In the genomic region with DNA sequence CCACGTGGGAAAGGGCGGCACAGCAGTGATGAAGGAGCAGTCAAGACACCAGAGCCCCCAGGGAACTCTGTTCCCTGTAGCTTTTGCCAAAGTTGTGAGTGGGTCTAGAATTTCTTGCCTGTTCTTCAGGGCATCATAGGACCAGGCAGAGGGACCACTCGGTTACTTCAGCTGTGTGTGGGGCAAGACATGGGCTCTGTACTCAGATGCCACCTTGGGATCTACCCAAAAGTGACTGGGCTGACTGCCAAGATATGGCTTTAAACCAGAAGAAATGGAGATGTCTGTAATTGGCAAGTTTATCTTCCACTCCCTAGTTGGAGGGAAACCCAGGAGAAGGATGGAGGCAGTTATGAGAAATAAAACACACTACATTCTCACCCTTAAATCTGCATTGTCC, we compare ENCODE assay signal across 30 cellular contexts. TPM values are rescaled to one million over a fixed set of nuclear protein-coding genes. Genes with fewer than 3 reads are reported as not detected.
"Had no signal": no experiment of that assay in that cellular context is flagged by ENCODE, and none has a peak within 500 bp of the region (broad histone marks: within the 10 kb centered on the region; RNA-seq: fewer than 3 reads in every experiment).

No MANE protein-coding gene starts in this region.

- H3K4me1 ChIP-seq: colonic mucosa had no signal

- DNase-seq: activated CD4-positive, alpha-beta memory T cell treated with anti-CD3 and anti-CD28 coated beads for 36 hours; activated CD4-positive, alpha-beta T cell treated with anti-CD3 and anti-CD28 coated beads for 36 hours; activated CD4-positive, alpha-beta T cell treated with anti-CD3 and anti-CD28 coated beads, Interleukin-2, amount 10 ng/mL, durations not matched to agents 24 days and 14 days; activated CD4-positive, CD25-positive, alpha-beta regulatory T cell; activated CD4-positive, CD25-positive, alpha-beta regulatory T cell treated with anti-CD3 and anti-CD28 coated beads, Interleukin-2, amount 50 U/mL, for 72 hours; activated CD8-positive, alpha-beta memory T cell treated with anti-CD3 and anti-CD28 coated beads, Interleukin-2, amount 10 ng/mL, durations not matched to agents 7 days and 5 days; activated CD8-positive, alpha-beta memory T cell treated with anti-CD3 and anti-CD28 coated beads, Interleukin-2, amount 50 U/mL, for 4 hours; activated CD8-positive, alpha-beta T cell treated with anti-CD3 and anti-CD28 coated beads, Interleukin-2, amount 10 ng/mL, durations not matched to agents 7 days and 5 days; activated gamma-delta T cell treated with Interleukin-2 at 50 U/mL for 16 hours; activated naive CD4-positive, alpha-beta T cell treated with anti-CD3 and anti-CD28 coated beads, Interleukin-2, amount 50 U/mL, for 16 hours; activated naive CD4-positive, alpha-beta T cell treated with Interleukin-2 at 50 U/mL for 16 hours; activated T-cell treated with anti-CD3 and anti-CD28 coated beads, Interleukin-2, amount 50 U/mL, for 1 hour; activated T-cell treated with anti-CD3 and anti-CD28 coated beads, Interleukin-2, amount 50 U/mL, for 48 hours; amniotic stem cell; anterior cingulate cortex; brain microvascular endothelial cell; colonic mucosa; effector CD8-positive, alpha-beta T cell; esophagus squamous epithelium; foreskin melanocyte; head of caudate nucleus; T-cell; T1000 had no signal

- H3K4me3 ChIP-seq: colonic mucosa, esophagus squamous epithelium had no signal

- H3K36me3 ChIP-seq: brain microvascular endothelial cell, colonic mucosa, esophagus squamous epithelium had no signal

- H3K27ac ChIP-seq: brain microvascular endothelial cell, colonic mucosa, epithelial cell of prostate, esophagus squamous epithelium had no signal

- H3K9me3 ChIP-seq: colonic mucosa had no signal

- H3K27me3 ChIP-seq: brain microvascular endothelial cell, colonic mucosa had no signal

- ATAC-seq: activated CD4-positive, alpha-beta T cell treated with anti-CD3 and anti-CD28 coated beads for 36 hours; activated CD8-positive, alpha-beta memory T cell treated with anti-CD3 and anti-CD28 coated beads, Interleukin-2, amount 10 ng/mL, durations not matched to agents 7 days and 5 days; activated CD8-positive, alpha-beta T cell treated with anti-CD3 and anti-CD28 coated beads, Interleukin-2, amount 10 ng/mL, durations not matched to agents 7 days and 5 days; T-cell had no signal

RNA-seq across cellular contexts. Expression of gene KCNF1, which starts 29.6 kb away (rescaled TPM):
- total RNA-seq: activated CD4-positive, alpha-beta memory T cell treated with anti-CD3 and anti-CD28 coated beads for 36 hours; activated CD4-positive, alpha-beta T cell treated with anti-CD3 and anti-CD28 coated beads for 36 hours; activated CD4-positive, alpha-beta T cell treated with anti-CD3 and anti-CD28 coated beads, Interleukin-2, amount 10 ng/mL, durations not matched to agents 24 days and 14 days; activated CD8-positive, alpha-beta memory T cell treated with anti-CD3 and anti-CD28 coated beads for 36 hours; activated CD8-positive, alpha-beta memory T cell treated with anti-CD3 and anti-CD28 coated beads, Interleukin-2, amount 10 ng/mL, durations not matched to agents 7 days and 5 days; activated CD8-positive, alpha-beta T cell treated with anti-CD3 and anti-CD28 coated beads, Interleukin-2, amount 10 ng/mL, durations not matched to agents 7 days and 5 days; activated T-helper 1 cell treated with anti-CD3 and anti-CD28 coated beads, Interleukin-12 subunit alpha, Interleukin-12 subunit beta, Interleukin-2, Interleukin-4 antibody, amounts not matched to agents 30 ng/mL and 10 ng/mL and 1 ng/mL, durations not matched to agents 14 hours and 24 hours and 36 hours; activated T-helper 2 cell treated with anti-CD3 and anti-CD28 coated beads, Interferon-gamma antibody, Interleukin-2, Interleukin-4, amounts not matched to agents 10 μg/mL and 5 μg/mL and 100 μg/mL, durations not matched to agents 14 hours and 24 hours and 36 hours; bronchial epithelial cell; fibroblast of villous mesenchyme; T-cell; T-helper 2 cell treated with Interferon-gamma antibody and Interleukin-4, amounts not matched to agents 100 ng/mL and 5 ng/mL, for 36 hours had no signal
